ENCODE assay signal across 13 cellular contexts in genomic region chr14:88831285-88831684, GRCh38. TPM values are rescaled to one million over a fixed set of nuclear protein-coding genes. Genes with fewer than 3 reads are reported as not detected.
A peak's percentile ranks its signal among the peaks of the same experiment; 100 is the strongest.
DNase-seq lines count a peak whose midpoint lies in the region; ATAC-seq and TF ChIP-seq lines count a peak whose summit lies in the region.
"Had no signal": no experiment of that assay in that cellular context is flagged by ENCODE, and none has a peak within 500 bp of the region (broad histone marks: within the 10 kb centered on the region; RNA-seq: fewer than 3 reads in every experiment).

No MANE protein-coding gene starts in this region.

- no peak overlapping the region for H2AK9ac ChIP-seq in IMR-90 (replicated peaks; ENCODE audit: low read depth, low read length, poor library complexity)

- H3K9me1 ChIP-seq in IMR-90 (ENCODE audit: insufficient read depth, low read length) = peaks cover 10% of the 10 kb centered on the region

- H3K56ac ChIP-seq in IMR-90 (ENCODE audit: extremely low read depth, insufficient read depth, low read length) = no peak overlapping the region

- H3K14ac ChIP-seq in IMR-90 (replicated peaks; ENCODE audit: low read depth, low read length) = no peak overlapping the region

- H3K9ac ChIP-seq in IMR-90 (ENCODE audit: low read depth, low read length) = no peak overlapping the region

- H2BK20ac ChIP-seq in IMR-90 (ENCODE audit: low read depth, low read length) = peak overlapping the region; percentile 85; the same call in 1 of the 2 replicates

- no peak overlapping the region for H3K4me3 Mint-ChIP-seq in type B pancreatic cell
- no peak overlapping the region for H3K4me3 Mint-ChIP-seq in effector memory CD8-positive, alpha-beta T cell
- H3K4me3 Mint-ChIP-seq: B cell; stimulated activated naive CD8-positive, alpha-beta T cell treated with anti-CD3 and anti-CD28 coated beads, Interleukin-15, Interleukin-2, amounts not matched to agents 100 ng/mL and 50 ng/mL, for 24 hours; T-helper 1 cell treated with Interleukin-12 subunit alpha and Interleukin-12 subunit beta and Interleukin-4 antibody, amounts not matched to agents 30 μg/mL and 1 μg/mL, for 36 hours had no signal

- H2BK5ac ChIP-seq in IMR-90 (ENCODE audit: low read depth, low read length, poor library complexity, severe bottlenecking) = peak overlapping the region; percentile 96

- no peak overlapping the region for H3K27ac Mint-ChIP-seq in type B pancreatic cell
- H3K27ac Mint-ChIP-seq in effector memory CD8-positive, alpha-beta T cell = no peak overlapping the region
- H3K27ac Mint-ChIP-seq: B cell; stimulated activated naive CD8-positive, alpha-beta T cell treated with anti-CD3 and anti-CD28 coated beads, Interleukin-15, Interleukin-2, amounts not matched to agents 100 ng/mL and 50 ng/mL, for 24 hours; T-helper 1 cell treated with Interleukin-12 subunit alpha and Interleukin-12 subunit beta and Interleukin-4 antibody, amounts not matched to agents 30 μg/mL and 1 μg/mL, for 36 hours had no signal

- DNase-seq in A673 (ENCODE audit: low spot score) = peak; percentile 47
- DNase-seq in IMR-90 = peak; percentile 81
- DNase-seq in astrocyte of the spinal cord (ENCODE audit: low read depth, low spot score) = peak; percentile 63
- peak; percentile 17 for DNase-seq in hepatic stellate cell (ENCODE audit: low spot score)
- DNase-seq in type B pancreatic cell (ENCODE audit: extremely low spot score, unreplicated experiment) = no peak
- no peak for DNase-seq in SKM-1 treated with dmso at 0.1 percent for 144 hours (lab: John Stamatoyannopoulos, UW; ENCODE audit: unreplicated experiment)
- no peak for DNase-seq in effector memory CD8-positive, alpha-beta T cell
- DNase-seq in AML-193 (lab: John Stamatoyannopoulos, UW) = no peak
- DNase-seq: NCI-H2081; stimulated activated CD4-positive, alpha-beta T cell treated with anti-CD3 and anti-CD28 coated beads, Interleukin-1b, Interleukin-23, amount 100 ng/mL, for 48 hours had no signal

- no peak overlapping the region for H3K4me3 ChIP-seq in A673 (ENCODE audit: low read depth, low read length, poor library complexity, severe bottlenecking)
- no peak overlapping the region for H3K4me3 ChIP-seq in IMR-90 (ENCODE audit: insufficient read depth, low read depth, low read length)
- H3K4me3 ChIP-seq in astrocyte of the spinal cord (ENCODE audit: low read depth, low read length) = no peak overlapping the region

- H3K27me3 ChIP-seq in A673 (replicated peaks; ENCODE audit: insufficient read depth, low read depth, low read length, poor library complexity) (no peaks in the 10 kb centered on the region), IMR-90 (ENCODE audit: control insufficient read depth, insufficient read depth, low read length) (no peaks in the 10 kb centered on the region)

- H2BK15ac ChIP-seq in IMR-90 (ENCODE audit: low read depth, low read length) = no peak overlapping the region; the same call in 2 of the 3 replicates

- H3K18ac ChIP-seq in IMR-90 (ENCODE audit: low read depth, low read length) = peak overlapping the region; percentile 94; the same call in 1 of the 2 replicates

- H4K8ac ChIP-seq in IMR-90 (ENCODE audit: low read depth in 2 of 2, low read length in 2 of 2) = peak overlapping the region in 1 of 2 experiments; percentile 86; a peak in 2 of 4 replicates

- no peak overlapping the region for H2AK5ac ChIP-seq in IMR-90 (ENCODE audit: low read depth, low read length)

- no peaks in the 10 kb centered on the region for H3K27me3 Mint-ChIP-seq in type B pancreatic cell
- H3K27me3 Mint-ChIP-seq in effector memory CD8-positive, alpha-beta T cell = peaks cover 9% of the 10 kb centered on the region in 2 donors

- CTCF ChIA-PET in A673 (lab: Charles Lee) = no interaction called here
- CTCF ChIA-PET in IMR-90 (lab: Yijun Ruan, JAX) = no interaction called here

- peaks cover 5% of the 10 kb centered on the region for H3K9me3 Mint-ChIP-seq in type B pancreatic cell
- no peaks in the 10 kb centered on the region for H3K9me3 Mint-ChIP-seq in effector memory CD8-positive, alpha-beta T cell
- H3K9me3 Mint-ChIP-seq: stimulated activated naive CD8-positive, alpha-beta T cell treated with anti-CD3 and anti-CD28 coated beads, Interleukin-15, Interleukin-2, amounts not matched to agents 100 ng/mL and 50 ng/mL, for 24 hours; T-helper 1 cell treated with Interleukin-12 subunit alpha and Interleukin-12 subunit beta and Interleukin-4 antibody, amounts not matched to agents 30 μg/mL and 1 μg/mL, for 36 hours had no signal

- H3K27ac ChIP-seq in A673 (ENCODE audit: low read depth, low read length, poor library complexity, severe bottlenecking) (no peak overlapping the region), IMR-90 (ENCODE audit: insufficient read depth, low read length) (no peak overlapping the region)

- H3K9me3 ChIP-seq in A673 (ENCODE audit: low read depth, low read length, poor library complexity, severe bottlenecking) = no peaks in the 10 kb centered on the region
- no peaks in the 10 kb centered on the region for H3K9me3 ChIP-seq in IMR-90 (ENCODE audit: control insufficient read depth, insufficient read depth, low read length)

- H3K4ac ChIP-seq in IMR-90 (ENCODE audit: low read depth, low read length) = peak overlapping the region; percentile 83; the same call in 1 of the 2 replicates

- no peak overlapping the region for H3K23ac ChIP-seq in IMR-90 (ENCODE audit: low read depth, low read length)

- H3K79me1 ChIP-seq in IMR-90 (ENCODE audit: low read depth in 1 of 2, low read length in 2 of 2) = peaks cover 32 to 65% of the 10 kb centered on the region in 2 experiments

- peak overlapping the region; percentile 93; the same call in 1 of the 2 replicates for H4K5ac ChIP-seq in IMR-90 (ENCODE audit: low read depth, low read length)

- no peak overlapping the region for H2AFZ ChIP-seq in IMR-90 (replicated peaks; ENCODE audit: low read length, poor library complexity)

- in situ Hi-C loops in IMR-90 (cut with MboI; ENCODE audit: low sequenced_read_pairs) (no loop called here), astrocyte of the spinal cord (cut with HindIII; ENCODE audit: low sequenced_read_pairs) (no loop called here)

- peak; percentile 81 for TF ChIP-seq POLR2A in IMR-90 (IDR thresholded peaks at IDR 0.05; ENCODE audit: low read depth, low read length)

- dilution Hi-C loops in IMR-90 (cut with HindIII; ENCODE audit: low sequenced_read_pairs, unreplicated experiment) = no loop called here

- H4K20me1 ChIP-seq in IMR-90 (ENCODE audit: insufficient read depth, low read length) = no peaks in the 10 kb centered on the region

- H3K36me3 Mint-ChIP-seq in type B pancreatic cell = peaks cover 16% of the 10 kb centered on the region
- H3K36me3 Mint-ChIP-seq in effector memory CD8-positive, alpha-beta T cell (ENCODE audit: insufficient read depth) = no peaks in the 10 kb centered on the region

- POLR2A ChIA-PET in A673 (lab: Charles Lee; ENCODE audit: low non-redundant PET) (no interaction called here), IMR-90 (lab: Charles Lee; ENCODE audit: unreplicated experiment) (no interaction called here)

- 0 out of 2 replicates have a peak overlapping the region, but pooled peaks have one; percentile 84 for H4K91ac ChIP-seq in IMR-90 (ENCODE audit: insufficient read depth, low read depth, low read length)

- TF ChIP-seq CTCF in A673 (conservative IDR thresholded peaks at IDR 0.05; ENCODE audit: low read depth, low read length) (no peak), IMR-90 (conservative IDR thresholded peaks at IDR 0.05; ENCODE audit: low read depth, low read length) (no peak), astrocyte of the spinal cord (IDR thresholded peaks at IDR 0.05; ENCODE audit: low read depth, low read length) (no peak), type B pancreatic cell (conservative IDR thresholded peaks at IDR 0.05) (no peak)

- H2BK120ac ChIP-seq in IMR-90 (ENCODE audit: low read depth, low read length) = peak overlapping the region; percentile 74; the same call in 1 of the 2 replicates

- H3K4me1 Mint-ChIP-seq in type B pancreatic cell (ENCODE audit: unreplicated experiment) = peaks cover 48% of the 10 kb centered on the region
- no peaks in the 10 kb centered on the region for H3K4me1 Mint-ChIP-seq in effector memory CD8-positive, alpha-beta T cell (ENCODE audit: low read depth in 2 of 2)

- no TSS peak for BruUV-seq in A673 (replicated peaks; lab: Mats Ljungman, UMichigan)
- BruUV-seq in IMR-90 (replicated peaks; lab: Mats Ljungman, UMichigan) = no TSS peak

- no peak for TF ChIP-seq RAD21 in IMR-90 (IDR thresholded peaks at IDR 0.05; ENCODE audit: low read length)

- H3K4me1 ChIP-seq in A673 (ENCODE audit: insufficient read depth, low read length, poor library complexity, severe bottlenecking) (peaks cover 14% of the 10 kb centered on the region), IMR-90 (ENCODE audit: control insufficient read depth, insufficient read depth, low read length) (peaks cover 26% of the 10 kb centered on the region)

- intact Hi-C loops in A673 (cut with micrococcal nuclease; ENCODE audit: unreplicated experiment) = no loop called here
- intact Hi-C loops in IMR-90 (cut with micrococcal nuclease) = no loop called here

- peak; percentile 58 for ATAC-seq in IMR-90 (ENCODE audit: low read depth)
- no peak for ATAC-seq in effector memory CD8-positive, alpha-beta T cell (replicated peaks)

- no peak overlapping the region for H3K4me2 ChIP-seq in IMR-90 (ENCODE audit: low read depth, low read length)

- H3K36me3 ChIP-seq in A673 (ENCODE audit: insufficient read depth, low read length, poor library complexity, severe bottlenecking) (no peaks in the 10 kb centered on the region), IMR-90 (ENCODE audit: control insufficient read depth, insufficient read depth, low read length) (0 out of 2 replicates have a peak, but pooled peaks cover 1% of the 10 kb centered on the region)

TF ChIP-seq in IMR-90, 13 proteins besides CTCF, POLR2A, EP300 and RAD21:
- TF ChIP-seq SMC3 (IDR thresholded peaks at IDR 0.05; ENCODE audit: low read depth, low read length) (no peak), FOS (IDR thresholded peaks at IDR 0.05; ENCODE audit: low read depth, low read length) (0 out of 2 replicates have a peak, but pooled peaks have one; percentile 7)

RNA-seq across cellular contexts. Expression of gene TTC8, which starts 6.8 kb away (rescaled TPM):
- total RNA-seq in A673 (2021) (26.6 and 29.3 TPM in 2 replicates), IMR-90 (2012; rRNA removed) (48.0 and 48.9 TPM in 2 replicates), type B pancreatic cell (ENCODE audit: low replicate concordance) (23.4 and 29.2 TPM in 2 replicates)
- polyA plus RNA-seq in IMR-90 (2012; rRNA removed) = 75.9 and 84.2 TPM in 2 replicates
- polyA plus RNA-seq in IMR-90 (2012; cell fraction: cytosol; rRNA removed) = 21.1 and 38.5 TPM in 2 replicates
- 29.6 and 115 TPM in 2 replicates for polyA plus RNA-seq in IMR-90 (2012; cell fraction: nucleus; rRNA removed; ENCODE audit: low replicate concordance)

RNA-seq across cellular contexts. Expression of gene EML5, which starts 38.5 kb away (rescaled TPM):
- total RNA-seq in A673 (2021) (0.32 and 0.63 TPM in 2 replicates), IMR-90 (2012; rRNA removed) (22.2 and 34.7 TPM in 2 replicates), type B pancreatic cell (ENCODE audit: low replicate concordance) (2.6 and 3.0 TPM in 2 replicates)
- polyA plus RNA-seq in IMR-90 (2012; rRNA removed) = 5.7 and 8.1 TPM in 2 replicates
- polyA plus RNA-seq in IMR-90 (2012; cell fraction: cytosol; rRNA removed) = 0.71 and 1.5 TPM in 2 replicates
- polyA plus RNA-seq in IMR-90 (2012; cell fraction: nucleus; rRNA removed; ENCODE audit: low replicate concordance) = 2.3 and 18.3 TPM in 2 replicates

Comparison
In these comparisons a context has a peak if more than half of its experiments do, and no peak if none do; other contexts are left out.
1. DNase-seq: peak in A673 (single experiment), IMR-90 (single experiment), astrocyte of the spinal cord (single experiment) and hepatic stellate cell (single experiment); none in type B pancreatic cell (single experiment), SKM-1 treated with dmso at 0.1 percent for 144 hours (single experiment), effector memory CD8-positive, alpha-beta T cell (0 of 3) and AML-193 (0 of 2).